In genomic region chr17:77319211-77320031, GRCh38 we compare ENCODE assay signal across 1 cellular context.
TF ChIP-seq lines count a peak whose summit lies in the region.

No MANE protein-coding gene starts in this region.

TF ChIP-seq in GM12878, 131 proteins besides CTCF, POLR2A, EP300 and RAD21 (continued from another document and continues in another):
- TF ChIP-seq ZBTB40 (IDR thresholded peaks at IDR 0.05; ENCODE audit: borderline replicate concordance) (peak; percentile 57; the same call in 1 of the 2 replicates), ZNF217 (IDR thresholded peaks at IDR 0.05) (no peak), USF2 (IDR thresholded peaks at IDR 0.05; ENCODE audit: borderline replicate concordance, low read depth, low read length) (no peak), PBX3 (IDR thresholded peaks at IDR 0.05; ENCODE audit: insufficient replicate concordance, low read depth, low read length) (no peak), REST (IDR thresholded peaks at IDR 0.05; ENCODE audit: low read depth, low read length) (no peak), SKIL (IDR thresholded peaks at IDR 0.05; ENCODE audit: low read depth, poor library complexity, severe bottlenecking) (no peak), HDAC6 (IDR thresholded peaks at IDR 0.05; ENCODE audit: unreplicated experiment) (no peak), IKZF2 (IDR thresholded peaks at IDR 0.05) (peak; percentile 89 to 91), STAT1 (conservative IDR thresholded peaks at IDR 0.05) (no peak), DPF2 (IDR thresholded peaks at IDR 0.05) (peak; percentile 70), IKZF1 (conservative IDR thresholded peaks at IDR 0.05) (peak; percentile 92), FOXK2 (IDR thresholded peaks at IDR 0.05) (no peak), BCL3 (IDR thresholded peaks at IDR 0.05; ENCODE audit: borderline replicate concordance, insufficient read depth, low read depth, low read length, poor library complexity, severe bottlenecking) (peak; percentile 47), PML (IDR thresholded peaks at IDR 0.05; ENCODE audit: low read length) (no peak), HDGF (IDR thresholded peaks at IDR 0.05) (peak; percentile 45; the same call in 1 of the 2 replicates), ETV6 (conservative IDR thresholded peaks at IDR 0.05 in 1 of 2, IDR thresholded peaks at IDR 0.05 in 1 of 2; ENCODE audit: borderline replicate concordance in 1 of 2, low read depth in 1 of 2) (peak in 1 of 2 experiments; percentile 48; a peak in 1 of 4 replicates), RELB (IDR thresholded peaks at IDR 0.05; ENCODE audit: low read depth) (peak; percentile 71; the same call in 1 of the 2 replicates), RFX5 (IDR thresholded peaks at IDR 0.05; ENCODE audit: low read depth, low read length) (peak; percentile 95), USF1 (IDR thresholded peaks at IDR 0.05; ENCODE audit: borderline replicate concordance, extremely low read length, insufficient read depth, low read depth, low read length) (no peak), BCL11A (IDR thresholded peaks at IDR 0.05; ENCODE audit: low read depth, low read length) (no peak), SP1 (IDR thresholded peaks at IDR 0.05; ENCODE audit: low read depth, low read length) (no peak), MTA2 (IDR thresholded peaks at IDR 0.05; ENCODE audit: low read depth) (peak; percentile 69; the same call in 1 of the 2 replicates), BMI1 (IDR thresholded peaks at IDR 0.05; ENCODE audit: borderline replicate concordance) (no peak), ZBTB11 (CRISPR knock-in tag; IDR thresholded peaks at IDR 0.05) (no peak), SUZ12 (IDR thresholded peaks at IDR 0.05; ENCODE audit: unreplicated experiment) (no peak), EED (IDR thresholded peaks at IDR 0.05; ENCODE audit: low read depth) (peak; percentile 87), NR2F1 (conservative IDR thresholded peaks at IDR 0.05) (no peak), MXI1 (IDR thresholded peaks at IDR 0.05; ENCODE audit: low read depth, low read length) (peak; percentile 71; the same call in 1 of the 2 replicates), ZNF622 (IDR thresholded peaks at IDR 0.05) (no peak), STAT3 (IDR thresholded peaks at IDR 0.05; ENCODE audit: low read depth, low read length) (no peak), RB1 (IDR thresholded peaks at IDR 0.05; ENCODE audit: borderline replicate concordance) (no peak), GABPA (IDR thresholded peaks at IDR 0.05; ENCODE audit: low read depth) (no peak), BHLHE40 (IDR thresholded peaks at IDR 0.05; ENCODE audit: borderline replicate concordance in 1 of 2, low read depth in 2 of 2, low read length in 1 of 2) (peak; percentile 53 to 77), CEBPZ (IDR thresholded peaks at IDR 0.05; ENCODE audit: low read depth, low read length) (no peak)
